ENCODE assay signal across 28 cellular contexts in the genomic region with DNA sequence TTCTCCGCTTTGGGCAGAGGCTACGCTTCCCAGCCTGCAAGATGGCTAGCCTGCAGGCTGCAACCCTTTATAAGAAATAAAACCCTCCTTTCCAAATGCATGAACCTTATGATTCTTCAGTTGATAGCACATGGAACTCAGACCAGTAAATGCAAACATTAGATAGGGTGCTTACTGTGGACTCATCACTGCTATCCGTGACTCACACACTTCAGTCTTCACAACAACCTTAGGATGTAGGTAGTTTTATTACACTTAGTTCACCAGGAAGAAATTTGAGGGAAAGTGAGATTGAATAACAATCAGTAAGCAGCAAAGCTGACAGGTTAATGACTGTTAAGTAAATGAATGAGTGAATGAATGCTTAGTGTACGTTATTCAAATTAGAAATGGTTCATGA. TPM values are rescaled to one million over a fixed set of nuclear protein-coding genes. Genes with fewer than 3 reads are reported as not detected.
DNase-seq lines count a peak whose midpoint lies in the region; ATAC-seq and TF ChIP-seq lines count a peak whose summit lies in the region.
"Had no signal": no experiment of that assay in that cellular context is flagged by ENCODE, and none has a peak within 500 bp of the region (broad histone marks: within the 10 kb centered on the region; RNA-seq: fewer than 3 reads in every experiment).

No MANE protein-coding gene starts in this region.

- H3K36me3 ChIP-seq in mammary epithelial cell (ENCODE audit: insufficient read depth, low read length) (no peaks in the 10 kb centered on the region), breast epithelium (no peaks in the 10 kb centered on the region), RWPE2 (ENCODE audit: low read depth) (no peaks in the 10 kb centered on the region), hepatocyte (replicated peaks; ENCODE audit: insufficient read depth, low read depth) (no peaks in the 10 kb centered on the region), H7 (replicated peaks; ENCODE audit: control insufficient read depth, insufficient read depth, low read length) (no peaks in the 10 kb centered on the region)
- H3K36me3 ChIP-seq: brain microvascular endothelial cell, gastrocnemius medialis had no signal

- no peaks in the 10 kb centered on the region for H3K79me2 ChIP-seq in mammary epithelial cell (ENCODE audit: insufficient read depth, low read length)
- H3K79me2 ChIP-seq in hepatocyte: no peaks in the 10 kb centered on the region

- WGBS in mammary epithelial cell (ENCODE audit: low coverage, missing lambda C conversion rate): 96% methylated on average over 4 of the region's 4 CpGs
- 81% methylated on average over 4 of the region's 4 CpGs for WGBS in hepatocyte (ENCODE audit: low lambda C conversion rate, missing lambda C conversion rate)

- intact Hi-C loops in mammary epithelial cell (cut with micrococcal nuclease) (no loop called here), breast epithelium (cut with DNase I; ENCODE audit: low total_unique reads) (no loop called here)

- no peak overlapping the region for H3K9ac ChIP-seq in mammary epithelial cell (ENCODE audit: insufficient read depth, low read length)
- H3K9ac ChIP-seq: SK-N-SH had no signal

- dilution Hi-C loops in mammary epithelial cell (cut with HindIII; ENCODE audit: low sequenced_read_pairs): loop anchor here (5.0 kb wide), 1 partner anchor 773 kb away; no protein-coding TSS in a partner anchor

- no peaks in the 10 kb centered on the region for H3K27me3 ChIP-seq in mammary epithelial cell (ENCODE audit: insufficient read depth, low read length)
- H3K27me3 ChIP-seq in breast epithelium: no peaks in the 10 kb centered on the region
- H3K27me3 ChIP-seq in RWPE2 (ENCODE audit: insufficient read depth, poor library complexity, severe bottlenecking): no peaks in the 10 kb centered on the region
- no peaks in the 10 kb centered on the region for H3K27me3 ChIP-seq in hepatocyte
- no peaks in the 10 kb centered on the region for H3K27me3 ChIP-seq in H7 (ENCODE audit: control insufficient read depth, insufficient read depth, low read length)
- H3K27me3 ChIP-seq: brain microvascular endothelial cell, esophagus muscularis mucosa, gastrocnemius medialis had no signal

- H3K9me3 ChIP-seq in mammary epithelial cell (replicated peaks; ENCODE audit: insufficient read depth, low read length): no peaks in the 10 kb centered on the region
- no peaks in the 10 kb centered on the region for H3K9me3 ChIP-seq in breast epithelium
- H3K9me3 ChIP-seq in RWPE2 (ENCODE audit: severe bottlenecking): no peaks in the 10 kb centered on the region
- H3K9me3 ChIP-seq in hepatocyte (ENCODE audit: low read depth): no peaks in the 10 kb centered on the region
- H3K9me3 ChIP-seq: esophagus muscularis mucosa, gastrocnemius medialis, SK-N-SH had no signal

- TF ChIP-seq CTCF in mammary epithelial cell (conservative IDR thresholded peaks at IDR 0.05 in 1 of 2, IDR thresholded peaks at IDR 0.05 in 1 of 2; ENCODE audit: extremely low read depth in 1 of 2, insufficient read depth in 1 of 2, low read depth in 1 of 2, low read length in 2 of 2): no peak
- no peak for TF ChIP-seq CTCF in breast epithelium (IDR thresholded peaks at IDR 0.05)
- no peak for TF ChIP-seq CTCF in RWPE2 (IDR thresholded peaks at IDR 0.05; ENCODE audit: poor library complexity, severe bottlenecking)
- TF ChIP-seq CTCF in hepatocyte (IDR thresholded peaks at IDR 0.05; ENCODE audit: poor library complexity): no peak

- H2AFZ ChIP-seq in mammary epithelial cell (ENCODE audit: low read depth, low read length) (no peak overlapping the region), hepatocyte (no peak overlapping the region)

- H3K4me1 ChIP-seq in mammary epithelial cell (ENCODE audit: insufficient read depth, low read length) (peaks cover 21% of the 10 kb centered on the region), breast epithelium (no peaks in the 10 kb centered on the region), RWPE2 (ENCODE audit: insufficient read depth, poor library complexity, severe bottlenecking) (peaks cover 18% of the 10 kb centered on the region), hepatocyte (ENCODE audit: insufficient read depth) (peaks cover 6% of the 10 kb centered on the region)
- H3K4me1 ChIP-seq: gastrocnemius medialis had no signal

- no peak overlapping the region for H3K4me3 ChIP-seq in mammary epithelial cell (replicated peaks in 1 of 3; ENCODE audit: insufficient read depth in 1 of 3, low read depth in 2 of 3, low read length in 3 of 3)
- no peak overlapping the region for H3K4me3 ChIP-seq in breast epithelium
- H3K4me3 ChIP-seq in RWPE2 (ENCODE audit: severe bottlenecking): no peak overlapping the region
- no peak overlapping the region for H3K4me3 ChIP-seq in hepatocyte
- no peak overlapping the region for H3K4me3 ChIP-seq in H7 (ENCODE audit: insufficient read depth, low read depth, low read length)
- H3K4me3 ChIP-seq: esophagus muscularis mucosa, gastrocnemius medialis, lung had no signal

- DNase-seq in mammary epithelial cell (peak; percentile 36), breast epithelium (ENCODE audit: low spot score in 2 of 2) (no peak), RWPE2 (ENCODE audit: low spot score) (no peak), hepatocyte (ENCODE audit: low spot score) (peak; percentile 42), NOMO-1 treated with dmso at 0.1 percent for 144 hours (lab: John Stamatoyannopoulos, UW; ENCODE audit: unreplicated experiment) (no peak), H7 (no peak), T-helper 9 cell (no peak)
- DNase-seq: 8988T; activated CD4-positive, alpha-beta T cell treated with anti-CD3 and anti-CD28 coated beads for 48 hours; activated naive CD4-positive, alpha-beta T cell; activated T-cell treated with anti-CD3 and anti-CD28 coated beads, Interleukin-2, amount 50 U/mL, for 24 hours; AML-193; brain microvascular endothelial cell; DMS79 treated with DMSO at 0.1 percent for 48 hours; effector CD8-positive, alpha-beta T cell; gastrocnemius medialis; KG1; NCI-H146; NCI-H510A treated with DMSO at 0.1 percent for 48 hours; SK-N-SH; stimulated activated CD4-positive, alpha-beta T cell treated with anti-CD3 and anti-CD28 coated beads, Interleukin-2, amount 100 ng/mL, for 24 hours; T-helper 17 cell; trophoblast cell had no signal

- in situ Hi-C loops in mammary epithelial cell (cut with MboI; ENCODE audit: low sequenced_read_pairs in 2 of 2): loop anchor here (10.0 to 25.0 kb wide), 3 partner anchors 98 to 770 kb away; no protein-coding TSS in a partner anchor

- H3K4me2 ChIP-seq in mammary epithelial cell (ENCODE audit: insufficient read depth, low read depth, low read length) (no peak overlapping the region), hepatocyte (no peak overlapping the region)
- H3K4me2 ChIP-seq: SK-N-SH had no signal

- ATAC-seq in RWPE2 (ENCODE audit: low read depth) (peak; percentile 75; the same call in 2 of the 3 replicates), GM18870 (IDR thresholded peaks at IDR 0.05; ENCODE audit: unreplicated experiment) (no peak)
- ATAC-seq: gastrocnemius medialis, T-helper 17 cell had no signal

- no TSS peak for BruUV-seq in mammary epithelial cell (replicated peaks; lab: Mats Ljungman, UMichigan)

- CTCF ChIA-PET in mammary epithelial cell (lab: Charles Lee; ENCODE audit: low non-redundant PET): no interaction called here

- H3K27ac ChIP-seq in mammary epithelial cell (ENCODE audit: insufficient read depth, low read depth, low read length) (no peak overlapping the region), breast epithelium (no peak overlapping the region), RWPE2 (ENCODE audit: poor library complexity, severe bottlenecking) (peak overlapping the region; percentile 57), hepatocyte (no peak overlapping the region)
- H3K27ac ChIP-seq: brain microvascular endothelial cell, esophagus muscularis mucosa, gastrocnemius medialis, RWPE1, VCaP had no signal

- H3K9me2 ChIP-seq in hepatocyte (replicated peaks; ENCODE audit: insufficient read depth): no peaks in the 10 kb centered on the region
- H3K9me2 ChIP-seq: SK-N-SH had no signal

- H4K20me1 ChIP-seq in mammary epithelial cell (ENCODE audit: insufficient read depth, low read length) (no peaks in the 10 kb centered on the region), hepatocyte (ENCODE audit: insufficient read depth, poor library complexity, severe bottlenecking) (no peaks in the 10 kb centered on the region)

- TF ChIP-seq POLR2A in breast epithelium (IDR thresholded peaks at IDR 0.05): no peak

RNA-seq across cellular contexts. Expression of a gene that starts 14.8 kb away (rescaled TPM):
- total RNA-seq in mammary epithelial cell (1 to 10 TPM in 1 of 2 donors, under 1 TPM in 1; 0.28 to 2.7 TPM), breast epithelium (1 to 10 TPM in 1 of 3 donors, under 1 TPM in 2; 0.66 to 1.5 (median 0.80) TPM), hepatocyte (9.9 and 11.0 TPM in 2 replicates)
- polyA plus RNA-seq in mammary epithelial cell (0.39 TPM), hepatocyte (5.3 and 8.0 TPM in 2 replicates)
- not detected for polyA minus RNA-seq in mammary epithelial cell
- 0.17 and 2.0 TPM in 2 replicates for total RNA-seq in H7 (2014; rRNA removed; shearing (Covaris generic))

Comparison
In these comparisons a context has a peak if more than half of its experiments do, and no peak if none do; other contexts are left out.
1. DNase-seq: peak in mammary epithelial cell (single experiment) and hepatocyte (single experiment); none in breast epithelium (0 of 2), RWPE2 (single experiment), NOMO-1 treated with dmso at 0.1 percent for 144 hours (single experiment), H7 (single experiment) and T-helper 9 cell (single experiment).